ENCODE assay signal across 8 cellular contexts in genomic region chr22:40396882-40397281, GRCh38. TPM values are rescaled to one million over a fixed set of nuclear protein-coding genes. Genes with fewer than 3 reads are reported as not detected.
A peak's percentile ranks its signal among the peaks of the same experiment; 100 is the strongest.
DNase-seq lines count a peak whose midpoint lies in the region; ATAC-seq and TF ChIP-seq lines count a peak whose summit lies in the region.

No MANE protein-coding gene starts in this region.

- H3K27ac ChIP-seq in PC-9 (peak overlapping the region; percentile 88), heart right ventricle (peak overlapping the region in 8 of 10 donors; percentile 11 to 74 (median 60)), skin epidermis (peak overlapping the region in 19 of 21 experiments; percentile 31 to 79 (median 65))

- CTCF ChIA-PET in PC-9 (lab: Charles Lee), result interaction anchor here (0.6 to 0.8 kb wide), 3 partner anchors 13 to 838 kb away, joined by 3 to 6 read pairs (median 3); no protein-coding TSS in a partner anchor

- peaks cover 33% of the 10 kb centered on the region for H3F3A ChIP-seq in PC-9 (ENCODE audit: insufficient read depth, low read depth)

- H3K4me3 ChIP-seq in HAP-1, result no peak overlapping the region
- no peak overlapping the region; the same call in 1 of the 2 replicates for H3K4me3 ChIP-seq in PC-9
- no peak overlapping the region for H3K4me3 ChIP-seq in heart right ventricle
- no peak overlapping the region for H3K4me3 ChIP-seq in skin epidermis

- H3K9me3 ChIP-seq in HAP-1, result no peaks in the 10 kb centered on the region
- no peaks in the 10 kb centered on the region for H3K9me3 ChIP-seq in PC-9 (ENCODE audit: insufficient read depth, low read depth)
- H3K9me3 ChIP-seq in heart right ventricle, result no peaks in the 10 kb centered on the region

- ATAC-seq in heart right ventricle (peak in 7 of 8 donors; percentile 20 to 84 (median 79)), GM19324 (IDR thresholded peaks at IDR 0.05; ENCODE audit: low FRiP score, unreplicated experiment) (no peak), GM18517 (IDR thresholded peaks at IDR 0.05; ENCODE audit: unreplicated experiment) (no peak), omental fat pad (ENCODE audit: low FRiP score) (no peak)

- H2AFZ ChIP-seq in PC-9, result no peak overlapping the region

- intact Hi-C loops in PC-9 (cut with micrococcal nuclease; ENCODE audit: unreplicated experiment) (loop anchor here (2.0 kb wide), 1 partner anchor 26 kb away; the partner anchor contains the start of gene SGSM3), heart right ventricle (cut with DNase I) (no loop called here)

- in situ Hi-C loops in HAP-1 (cut with MboI; ENCODE audit: low sequenced_read_pairs), result no loop called here

- no TSS peak for BruUV-seq in PC-9 (replicated peaks; lab: Mats Ljungman, UMichigan)

- H3K4me1 ChIP-seq in HAP-1 (no peaks in the 10 kb centered on the region), PC-9 (replicated peaks; ENCODE audit: insufficient read depth) (peaks cover 41% of the 10 kb centered on the region), heart right ventricle (peaks cover 0 to 44% (median 30%) of the 10 kb centered on the region in 9 donors)

- H4K20me1 ChIP-seq in PC-9 (ENCODE audit: insufficient read depth), result no peaks in the 10 kb centered on the region

- no peak for TF ChIP-seq CTCF in PC-9 (conservative IDR thresholded peaks at IDR 0.05)
- TF ChIP-seq CTCF in heart right ventricle (IDR thresholded peaks at IDR 0.05), result no peak
- no peak for TF ChIP-seq CTCF in omental fat pad (IDR thresholded peaks at IDR 0.05)

- peak overlapping the region; percentile 81 for H3K4me2 ChIP-seq in PC-9

- H3K9me2 ChIP-seq in PC-9 (ENCODE audit: insufficient read depth), result no peaks in the 10 kb centered on the region

- peak; percentile 22 to 52 for DNase-seq in HAP-1 (ENCODE audit: low spot score in 2 of 2)
- DNase-seq in PC-9, result peak; percentile 89 to 99
- peak in 1 of 2 donors; percentile 62 for DNase-seq in heart right ventricle
- no peak for DNase-seq in GOT3 (lab: John Stamatoyannopoulos, UW)
- no peak for DNase-seq in omental fat pad (ENCODE audit: low spot score)

- 41 to 56% methylated on average over 4 of the region's 4 CpGs for WGBS in heart right ventricle, 2 donors

- POLR2A ChIA-PET in PC-9 (lab: Charles Lee; ENCODE audit: unreplicated experiment), result interaction anchor here (0.6 to 0.8 kb wide), 6 partner anchors 14 to 354 kb away, joined by 3 to 17 read pairs (median 7); no protein-coding TSS in a partner anchor

- no peaks in the 10 kb centered on the region for H3K27me3 ChIP-seq in HAP-1 (ENCODE audit: low read depth)
- H3K27me3 ChIP-seq in PC-9 (ENCODE audit: insufficient read depth, low read depth), result no peaks in the 10 kb centered on the region
- H3K27me3 ChIP-seq in heart right ventricle, result no peaks in the 10 kb centered on the region

- peaks cover 15% of the 10 kb centered on the region for H3K36me3 ChIP-seq in HAP-1 (replicated peaks)
- H3K36me3 ChIP-seq in PC-9 (ENCODE audit: low read depth), result peaks cover 8% of the 10 kb centered on the region; the same call in 1 of the 2 replicates
- peaks cover 0 to 31% (median 8%) of the 10 kb centered on the region in 9 donors for H3K36me3 ChIP-seq in heart right ventricle

- H3K79me2 ChIP-seq in PC-9 (ENCODE audit: low read depth), result peaks cover 25% of the 10 kb centered on the region

RNA-seq across cellular contexts. Expression of gene SGSM3, which starts 26.5 kb away (rescaled TPM):
- 90.4 and 99.4 TPM in 2 replicates for total RNA-seq in PC-9 (2021)
- total RNA-seq in heart right ventricle, result 10 to 100 TPM; 26.4 to 43.6 (median 31.6) TPM
- 10 to 100 TPM; 41.1 to 69.5 TPM for polyA plus RNA-seq in heart right ventricle
- 10 to 100 TPM; 26.2 to 45.6 (median 31.2) TPM for total RNA-seq in omental fat pad

RNA-seq across cellular contexts. Expression of gene ADSL, which starts 50.6 kb away (rescaled TPM):
- total RNA-seq in PC-9 (2021), result 56.2 and 66.2 TPM in 2 replicates
- 10 to 100 TPM; 45.9 to 65.5 (median 53.9) TPM for total RNA-seq in heart right ventricle
- polyA plus RNA-seq in heart right ventricle, result 100 to 1,000 TPM in 1 of 2 donors, 10 to 100 TPM in 1; 29.3 to 101 TPM
- 100 to 1,000 TPM in 1 of 4 donors, 10 to 100 TPM in 3; 74.6 to 106 (median 85.8) TPM for total RNA-seq in omental fat pad

Comparison
In these comparisons a context has a peak if more than half of its experiments do, and no peak if none do; other contexts are left out.
1. DNase-seq: peak in HAP-1 (2 of 2) and PC-9 (2 of 2); none in GOT3 (single experiment) and omental fat pad (single experiment).
2. ATAC-seq: peak in heart right ventricle (7 of 8); none in GM19324 (single experiment), GM18517 (single experiment) and omental fat pad (single experiment).
3. Peak in every context shown above with its lines, with median percentiles within 50 percentile points of each other: H3K27ac ChIP-seq.